In the genomic region with DNA sequence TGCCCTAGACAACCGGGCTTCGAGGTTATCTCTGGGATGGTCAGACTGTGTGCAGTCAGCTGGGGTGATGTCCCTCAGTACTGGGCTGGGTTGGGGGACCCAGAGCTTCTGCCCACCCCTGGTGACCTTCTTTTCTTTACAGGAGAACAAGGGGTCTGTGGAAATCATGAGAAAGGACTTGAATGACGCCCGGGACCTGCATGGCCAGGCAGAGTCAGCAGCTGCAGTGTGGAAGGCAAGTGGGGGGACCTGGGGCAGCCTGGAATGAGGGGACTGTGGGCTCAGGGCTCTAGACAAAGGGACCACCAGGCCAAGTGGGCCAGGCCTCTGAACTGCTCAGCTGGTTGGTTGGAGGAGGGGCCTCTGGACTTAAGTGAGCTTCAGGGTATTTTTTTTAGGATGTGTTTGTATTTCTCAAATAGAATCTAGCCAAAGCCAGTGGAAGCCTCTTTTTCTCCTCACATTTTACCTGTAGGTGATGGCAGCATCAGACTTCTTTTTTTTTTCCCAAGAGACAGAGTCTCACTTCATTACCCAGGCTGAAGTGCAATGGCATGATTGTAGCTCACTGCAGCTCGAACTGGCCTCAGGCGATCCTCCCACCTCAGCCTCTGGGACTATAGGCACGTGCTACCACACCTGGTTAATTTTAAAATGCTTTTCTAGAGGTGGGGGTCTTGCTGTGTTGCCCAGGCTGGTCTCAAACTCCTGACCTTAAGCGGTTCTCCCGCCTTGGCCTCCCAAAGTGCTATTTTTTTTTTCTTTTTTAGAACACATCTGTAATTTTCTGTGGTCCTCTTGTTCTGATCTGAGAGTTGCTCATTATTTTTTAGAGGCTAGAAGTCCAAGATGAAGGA, we compare ENCODE assay signal across 8 cellular contexts. TPM values are rescaled to one million over a fixed set of nuclear protein-coding genes. Genes with fewer than 3 reads are reported as not detected.
DNase-seq lines count a peak whose midpoint lies in the region; ATAC-seq and TF ChIP-seq lines count a peak whose summit lies in the region.

No MANE protein-coding gene starts in this region.

- no peak for DNase-seq in CD8-positive, alpha-beta T cell
- DNase-seq in LNCaP clone FGC (ENCODE audit: low read depth) (no peak), cardiac fibroblast (ENCODE audit: low read depth in 2 of 2) (no peak), nephron progenitor cell (no peak), posterior vena cava (ENCODE audit: low spot score) (no peak), NCI-H510A treated with DMSO at 0.1 percent for 48 hours (lab: John Stamatoyannopoulos, UW) (no peak), lower leg skin (ENCODE audit: low spot score in 2 of 2) (no peak), germinal center (ENCODE audit: low spot score) (no peak)

- 76 to 82% methylated on average over 9 of the region's 9 CpGs for WGBS in lower leg skin, 2 donors

- peaks cover 26% of the 10 kb centered on the region for H3K36me3 ChIP-seq in CD8-positive, alpha-beta T cell (ENCODE audit: insufficient read depth, low read length)

- no peak for TF ChIP-seq CTCF in CD8-positive, alpha-beta T cell (IDR thresholded peaks at IDR 0.05)
- TF ChIP-seq CTCF in LNCaP clone FGC (IDR thresholded peaks at IDR 0.05; ENCODE audit: control insufficient read depth, extremely low read depth, insufficient read depth) (no peak), cardiac fibroblast (IDR thresholded peaks at IDR 0.05; ENCODE audit: low read depth, low read length) (no peak), nephron progenitor cell (IDR thresholded peaks at IDR 0.05) (no peak), lower leg skin (IDR thresholded peaks at IDR 0.05) (no peak)

- intact Hi-C loops in CD8-positive, alpha-beta T cell (cut with DNase I, micrococcal nuclease): loop anchor here (5.0 to 10.0 kb wide), 3 partner anchors 354 to 856 kb away; partner anchors contain the start of gene CCSAP (in 2 of the 2)
- intact Hi-C loops in posterior vena cava (cut with DNase I): loop anchor here in 1 of 2 donors (5.0 kb wide), 1 partner anchor 1603 kb away; no protein-coding TSS in a partner anchor
- intact Hi-C loops in lower leg skin (cut with DNase I; ENCODE audit: low total_unique reads): loop anchor here (10.0 kb wide), 1 partner anchor 364 kb away; no protein-coding TSS in a partner anchor

- peaks cover 32% of the 10 kb centered on the region for H3K4me1 ChIP-seq in CD8-positive, alpha-beta T cell (ENCODE audit: insufficient read depth, low read length)

- no peaks in the 10 kb centered on the region for H3K9me3 Mint-ChIP-seq in CD8-positive, alpha-beta T cell
- H3K9me3 Mint-ChIP-seq in nephron progenitor cell: no peaks in the 10 kb centered on the region

- H3K4me1 Mint-ChIP-seq in CD8-positive, alpha-beta T cell (ENCODE audit: low read depth): peaks cover 41% of the 10 kb centered on the region
- peaks cover 25% of the 10 kb centered on the region for H3K4me1 Mint-ChIP-seq in nephron progenitor cell

- no peak overlapping the region for H3K4me3 ChIP-seq in CD8-positive, alpha-beta T cell (ENCODE audit: low read depth, low read length)
- peak overlapping the region; percentile 96 for H3K4me3 ChIP-seq in LNCaP clone FGC (ENCODE audit: low read depth, low read length)
- H3K4me3 ChIP-seq in cardiac fibroblast (replicated peaks in 1 of 2; ENCODE audit: low read depth in 2 of 2, low read length in 2 of 2): peak overlapping the region; percentile 76 to 91
- H3K4me3 ChIP-seq in lower leg skin (ENCODE audit: low read depth, poor library complexity, severe bottlenecking): no peak overlapping the region

- POLR2A ChIA-PET in CD8-positive, alpha-beta T cell (lab: Charles Lee): interaction anchor here (0.7 to 1.3 kb wide), 3 partner anchors 31 to 1019 kb away, joined by 3 to 4 read pairs (median 3); partner anchors contain the start of gene NUP133

- peak overlapping the region; percentile 95 for H3K27ac Mint-ChIP-seq in CD8-positive, alpha-beta T cell
- no peak overlapping the region for H3K27ac Mint-ChIP-seq in nephron progenitor cell

- no peaks in the 10 kb centered on the region for H3K9me3 ChIP-seq in CD8-positive, alpha-beta T cell (ENCODE audit: low read length)

- H3K27ac ChIP-seq in CD8-positive, alpha-beta T cell (ENCODE audit: low read depth, low read length): no peak overlapping the region

- TF ChIP-seq POLR2A in lower leg skin (IDR thresholded peaks at IDR 0.05): no peak

- ATAC-seq in CD8-positive, alpha-beta T cell: no peak

- H3K4me3 Mint-ChIP-seq in CD8-positive, alpha-beta T cell: peak overlapping the region; percentile 90
- peak overlapping the region; percentile 88 for H3K4me3 Mint-ChIP-seq in nephron progenitor cell

- H3K27me3 ChIP-seq in CD8-positive, alpha-beta T cell (ENCODE audit: insufficient read depth, low read length): no peaks in the 10 kb centered on the region

- CTCF ChIA-PET in CD8-positive, alpha-beta T cell (lab: Charles Lee): interaction anchor here (0.8 to 2.0 kb wide), 3 partner anchors 12 to 25 kb away, joined by 3 to 8 read pairs (median 6); no protein-coding TSS in a partner anchor

- H3K27me3 Mint-ChIP-seq in CD8-positive, alpha-beta T cell (ENCODE audit: low read depth): no peaks in the 10 kb centered on the region
- peaks cover 4% of the 10 kb centered on the region for H3K27me3 Mint-ChIP-seq in nephron progenitor cell (ENCODE audit: low read depth, poor library complexity)

- peaks cover 57% of the 10 kb centered on the region for H3K36me3 Mint-ChIP-seq in CD8-positive, alpha-beta T cell
- peaks cover 38% of the 10 kb centered on the region for H3K36me3 Mint-ChIP-seq in nephron progenitor cell (ENCODE audit: low read depth)

RNA-seq across cellular contexts. Expression of gene RNF187, which starts 1.9 kb away (rescaled TPM):
- 10 to 100 TPM; 34.8 to 35.8 TPM for total RNA-seq in CD8-positive, alpha-beta T cell
- total RNA-seq in posterior vena cava: 10 to 100 TPM; 61.6 to 64.3 TPM
- 100 to 1,000 TPM in 1 of 4 donors, 10 to 100 TPM in 3; 75.8 to 106 (median 80.1) TPM for total RNA-seq in lower leg skin

Comparison
In these comparisons a context has a peak if more than half of its experiments do, and no peak if none do; other contexts are left out.
1. H3K4me3 ChIP-seq: peak in LNCaP clone FGC (single experiment) and cardiac fibroblast (2 of 2); none in CD8-positive, alpha-beta T cell (single experiment) and lower leg skin (single experiment).